Comparison of ENCODE assay signal across 10 cellular contexts in genomic region chr12:64461634-64462414, GRCh38. TPM values are rescaled to one million over a fixed set of nuclear protein-coding genes. Genes with fewer than 3 reads are reported as not detected.
DNase-seq lines count a peak whose midpoint lies in the region; ATAC-seq and TF ChIP-seq lines count a peak whose summit lies in the region.
"Had no signal": no experiment of that assay in that cellular context is flagged by ENCODE, and none has a peak within 500 bp of the region (broad histone marks: within the 10 kb centered on the region; RNA-seq: fewer than 3 reads in every experiment).

No MANE protein-coding gene starts in this region.

- no peaks in the 10 kb centered on the region for H3K27me3 ChIP-seq in fibroblast of lung (ENCODE audit: control insufficient read depth, insufficient read depth, low read length)

- H3K9me3 ChIP-seq in fibroblast of lung (ENCODE audit: control insufficient read depth, insufficient read depth, low read depth, low read length) (no peaks in the 10 kb centered on the region), mucosa of descending colon (no peaks in the 10 kb centered on the region)

- peak overlapping the region; percentile 59 for H3K4me2 ChIP-seq in fibroblast of lung (ENCODE audit: extremely low read depth, insufficient read depth, low read length)

- no peaks in the 10 kb centered on the region for H3K27me3 Mint-ChIP-seq in activated naive CD8-positive, alpha-beta T cell treated with anti-CD3 and anti-CD28 coated beads, Interleukin-2, amount 50 U/mL, for 24 hours

- DNase-seq in GM03348 (ENCODE audit: low spot score) (peak; percentile 84), RKO (ENCODE audit: low spot score) (peak; percentile 40), fibroblast of lung (ENCODE audit: low read depth in 2 of 2) (peak; percentile 53 to 88), renal cortical epithelial cell (ENCODE audit: low read depth) (peak; percentile 83), mucosa of descending colon (no peak), NCI-H748 treated with DMSO at 0.1 percent for 48 hours (lab: John Stamatoyannopoulos, UW) (no peak), LoVo (ENCODE audit: low spot score) (no peak)
- no peak for DNase-seq in activated naive CD8-positive, alpha-beta T cell treated with anti-CD3 and anti-CD28 coated beads, Interleukin-2, amount 50 U/mL, for 24 hours
- DNase-seq: NCI-H510A had no signal

- no peak overlapping the region for H2AFZ ChIP-seq in fibroblast of lung (ENCODE audit: low read length)

- H3K27ac Mint-ChIP-seq in activated naive CD8-positive, alpha-beta T cell treated with anti-CD3 and anti-CD28 coated beads, Interleukin-2, amount 50 U/mL, for 24 hours, result no peak overlapping the region

- no peak for ATAC-seq in mucosa of descending colon
- no peak for ATAC-seq in activated naive CD8-positive, alpha-beta T cell treated with anti-CD3 and anti-CD28 coated beads, Interleukin-2, amount 50 U/mL, for 24 hours
- ATAC-seq: K562 had no signal

- H3K4me1 Mint-ChIP-seq in activated naive CD8-positive, alpha-beta T cell treated with anti-CD3 and anti-CD28 coated beads, Interleukin-2, amount 50 U/mL, for 24 hours, result peaks cover 24% of the 10 kb centered on the region

- H3K4me3 Mint-ChIP-seq in activated naive CD8-positive, alpha-beta T cell treated with anti-CD3 and anti-CD28 coated beads, Interleukin-2, amount 50 U/mL, for 24 hours, result no peak overlapping the region

- H3K27ac ChIP-seq in fibroblast of lung (ENCODE audit: insufficient read depth, low read length), result peak overlapping the region; percentile 41

- no peak overlapping the region for H3K9ac ChIP-seq in fibroblast of lung (ENCODE audit: insufficient read depth, low read length)

- H3K4me1 ChIP-seq in fibroblast of lung (ENCODE audit: control insufficient read depth, extremely low read depth, insufficient read depth, low read length) (peaks cover 18% of the 10 kb centered on the region), mucosa of descending colon (ENCODE audit: low read depth) (no peaks in the 10 kb centered on the region)

- H3K36me3 ChIP-seq in fibroblast of lung (ENCODE audit: control insufficient read depth, insufficient read depth, low read length) (peaks cover 4% of the 10 kb centered on the region), mucosa of descending colon (ENCODE audit: low read depth) (no peaks in the 10 kb centered on the region)

- TF ChIP-seq CTCF in fibroblast of lung (conservative IDR thresholded peaks at IDR 0.05 in 1 of 2, IDR thresholded peaks at IDR 0.05 in 1 of 2; ENCODE audit: low read depth in 1 of 2, low read length in 2 of 2), result no peak
- TF ChIP-seq CTCF in mucosa of descending colon (IDR thresholded peaks at IDR 0.05), result no peak

- intact Hi-C loops in mucosa of descending colon (cut with DNase I, micrococcal nuclease), result no loop called here

- H4K20me1 ChIP-seq in fibroblast of lung (ENCODE audit: control insufficient read depth, extremely low read depth, insufficient read depth, low read length), result no peaks in the 10 kb centered on the region

- peaks cover 43% of the 10 kb centered on the region for H3K36me3 Mint-ChIP-seq in activated naive CD8-positive, alpha-beta T cell treated with anti-CD3 and anti-CD28 coated beads, Interleukin-2, amount 50 U/mL, for 24 hours (ENCODE audit: low read depth)

- H3K9me3 Mint-ChIP-seq in activated naive CD8-positive, alpha-beta T cell treated with anti-CD3 and anti-CD28 coated beads, Interleukin-2, amount 50 U/mL, for 24 hours, result no peaks in the 10 kb centered on the region

- peaks cover 34% of the 10 kb centered on the region for H3K79me2 ChIP-seq in fibroblast of lung (ENCODE audit: control insufficient read depth, insufficient read depth, low read length)

- H3K4me3 ChIP-seq in fibroblast of lung (replicated peaks in 1 of 4; ENCODE audit: control extremely low read depth in 1 of 4, insufficient read depth in 1 of 4, low read depth in 3 of 4, low read length in 4 of 4) (no peak overlapping the region), mucosa of descending colon (no peak overlapping the region)
- H3K4me3 ChIP-seq: K562 had no signal

RNA-seq across cellular contexts. Expression of gene TBK1, which starts 9.9 kb away (rescaled TPM):
- 35.4 and 42.9 TPM in 2 replicates for total RNA-seq in fibroblast of lung
- polyA plus RNA-seq in fibroblast of lung, result 20.0 and 26.5 TPM in 2 replicates
- 14.2 and 17.8 TPM in 2 replicates for polyA plus RNA-seq in fibroblast of lung (2012)
- polyA minus RNA-seq in fibroblast of lung (ENCODE audit: low replicate concordance), result 0.27 and 0.74 TPM in 2 replicates
- 37.3 and 42.3 TPM in 2 replicates for total RNA-seq in renal cortical epithelial cell
- 10 to 100 TPM; 16.2 to 23.0 (median 17.9) TPM for total RNA-seq in mucosa of descending colon

RNA-seq across cellular contexts. Expression of gene XPOT, which starts 57.6 kb away (rescaled TPM):
- total RNA-seq in fibroblast of lung (203 and 205 TPM in 2 replicates), renal cortical epithelial cell (63.6 and 72.0 TPM in 2 replicates), mucosa of descending colon (10 to 100 TPM; 18.3 to 43.5 (median 29.6) TPM)
- 67.0 and 92.6 TPM in 2 replicates for polyA plus RNA-seq in fibroblast of lung
- polyA plus RNA-seq in fibroblast of lung (2012), result 46.8 and 60.1 TPM in 2 replicates
- 17.6 and 20.8 TPM in 2 replicates for polyA minus RNA-seq in fibroblast of lung (ENCODE audit: low replicate concordance)

Comparison
In these comparisons a context has a peak if more than half of its experiments do, and no peak if none do; other contexts are left out.
1. DNase-seq: peak in GM03348 (single experiment), RKO (single experiment), fibroblast of lung (2 of 2) and renal cortical epithelial cell (single experiment); none in mucosa of descending colon (0 of 3), NCI-H748 treated with DMSO at 0.1 percent for 48 hours (single experiment), LoVo (single experiment) and activated naive CD8-positive, alpha-beta T cell treated with anti-CD3 and anti-CD28 coated beads, Interleukin-2, amount 50 U/mL, for 24 hours (single experiment).